Comparison of ENCODE assay signal across 23 cellular contexts in genomic region chr7:151804756-151805503, GRCh38.
DNase-seq lines count a peak whose midpoint lies in the region; ATAC-seq, FAIRE-seq and TF ChIP-seq lines count a peak whose summit lies in the region.
"Had no signal": no experiment of that assay in that cellular context is flagged by ENCODE, and none has a peak within 500 bp of the region (broad histone marks: within the 10 kb centered on the region; RNA-seq: fewer than 3 reads in every experiment).

No MANE protein-coding gene starts in this region.

- DNase-seq in CD1c-positive myeloid dendritic cell (ENCODE audit: extremely low spot score) (peak; percentile 52), chondrocyte (ENCODE audit: low spot score) (peak; percentile 46), memory B cell (ENCODE audit: low spot score in 2 of 2) (no peak), spleen (peak; percentile 59), H54 (ENCODE audit: insufficient read length, low spot score) (no peak), NCI-H1105 (lab: John Stamatoyannopoulos, UW) (no peak), inferior parietal cortex (ENCODE audit: extremely low spot score) (no peak), D721Med (ENCODE audit: insufficient read length, low spot score) (no peak)
- DNase-seq: CD4-positive, alpha-beta memory T cell; COR-L47; Karpas-422; NCI-H1092 treated with DMSO at 0.1 percent for 48 hours; NCI-H1436 treated with DMSO at 0.1 percent for 48 hours; NCI-H2029; NCI-H446; NCI-H524 treated with DMSO at 0.1 percent for 48 hours; NCI-H774 had no signal

- intact Hi-C loops in spleen (cut with DNase I; ENCODE audit: low total_unique reads) = no loop called here

- H3K9me3 Mint-ChIP-seq in chondrocyte (ENCODE audit: low read depth) = peaks cover 6% of the 10 kb centered on the region
- H3K9me3 Mint-ChIP-seq in memory B cell = no peaks in the 10 kb centered on the region
- H3K9me3 Mint-ChIP-seq: CD4-positive, alpha-beta memory T cell had no signal

- ATAC-seq in memory B cell (ENCODE audit: low read depth) = no peak
- ATAC-seq: GM12878, HepG2 had no signal

- no peak overlapping the region for H3K4me3 Mint-ChIP-seq in chondrocyte (ENCODE audit: unreplicated experiment)
- H3K4me3 Mint-ChIP-seq in memory B cell = no peak overlapping the region
- H3K4me3 Mint-ChIP-seq: CD4-positive, alpha-beta memory T cell had no signal

- FAIRE-seq in H54 (lab: Jason Lieb, UNC) (no peak), D721Med (lab: Jason Lieb, UNC) (no peak)
- FAIRE-seq: G401.6, GM12878, HepG2, RCC 7860 had no signal

- peaks cover 3% of the 10 kb centered on the region for H3K36me3 Mint-ChIP-seq in chondrocyte (ENCODE audit: low read depth)
- peaks cover 17% of the 10 kb centered on the region for H3K36me3 Mint-ChIP-seq in memory B cell

- no peak overlapping the region for H3K4me3 ChIP-seq in spleen
- H3K4me3 ChIP-seq: BLaER1, GM12878, SJSA1 had no signal

- H3K27ac Mint-ChIP-seq in chondrocyte (ENCODE audit: unreplicated experiment) (no peak overlapping the region), memory B cell (peak overlapping the region; percentile 68)
- H3K27ac Mint-ChIP-seq: CD4-positive, alpha-beta memory T cell had no signal

- H3K4me1 ChIP-seq in spleen = peaks cover 0 to 30% (median 3%) of the 10 kb centered on the region in 6 donors
- H3K4me1 ChIP-seq: BLaER1, SJSA1 had no signal

- 77 to 96% (median 90%) methylated on average over 12 to 16 of the region's 16 CpGs for WGBS in spleen, 5 donors

- no peaks in the 10 kb centered on the region for H3K27me3 ChIP-seq in spleen (replicated peaks in 1 of 7)
- H3K27me3 ChIP-seq: BLaER1 had no signal

- peaks cover 0 to 8% (median 0%) of the 10 kb centered on the region in 6 donors for H3K36me3 ChIP-seq in spleen
- H3K36me3 ChIP-seq: BLaER1, SJSA1 had no signal

- H3K27me3 Mint-ChIP-seq in chondrocyte (ENCODE audit: low read depth) (peaks cover 44% of the 10 kb centered on the region), memory B cell (no peaks in the 10 kb centered on the region)
- H3K27me3 Mint-ChIP-seq: CD4-positive, alpha-beta memory T cell had no signal

- H3K27ac ChIP-seq in spleen = no peak overlapping the region
- H3K27ac ChIP-seq: BLaER1, SJSA1 had no signal

- H3K9me3 ChIP-seq in spleen = no peaks in the 10 kb centered on the region
- H3K9me3 ChIP-seq: BLaER1, SJSA1 had no signal

- H3K4me1 Mint-ChIP-seq in chondrocyte (ENCODE audit: low read depth) (peaks cover 17% of the 10 kb centered on the region), memory B cell (peaks cover 21% of the 10 kb centered on the region)

- no peak for TF ChIP-seq CTCF in chondrocyte (IDR thresholded peaks at IDR 0.05)
- no peak for TF ChIP-seq CTCF in spleen (IDR thresholded peaks at IDR 0.05 in 8 of 11, conservative IDR thresholded peaks at IDR 0.05 in 3 of 11)
- no peak for TF ChIP-seq CTCF in D721Med (IDR thresholded peaks at IDR 0.05; ENCODE audit: insufficient read depth, missing control alignments)

- TF ChIP-seq POLR2A in spleen (IDR thresholded peaks at IDR 0.05) (no peak), H54 (IDR thresholded peaks at IDR 0.05; ENCODE audit: low read depth, low read length) (no peak)

Comparison
In these comparisons a context has a peak if more than half of its experiments do, and no peak if none do; other contexts are left out.
1. DNase-seq: peak in CD1c-positive myeloid dendritic cell (single experiment), chondrocyte (single experiment) and spleen (single experiment); none in memory B cell (0 of 2), H54 (single experiment), NCI-H1105 (single experiment), inferior parietal cortex (single experiment) and D721Med (single experiment).